1 cellular context compared by ENCODE assay signal in the genomic region with DNA sequence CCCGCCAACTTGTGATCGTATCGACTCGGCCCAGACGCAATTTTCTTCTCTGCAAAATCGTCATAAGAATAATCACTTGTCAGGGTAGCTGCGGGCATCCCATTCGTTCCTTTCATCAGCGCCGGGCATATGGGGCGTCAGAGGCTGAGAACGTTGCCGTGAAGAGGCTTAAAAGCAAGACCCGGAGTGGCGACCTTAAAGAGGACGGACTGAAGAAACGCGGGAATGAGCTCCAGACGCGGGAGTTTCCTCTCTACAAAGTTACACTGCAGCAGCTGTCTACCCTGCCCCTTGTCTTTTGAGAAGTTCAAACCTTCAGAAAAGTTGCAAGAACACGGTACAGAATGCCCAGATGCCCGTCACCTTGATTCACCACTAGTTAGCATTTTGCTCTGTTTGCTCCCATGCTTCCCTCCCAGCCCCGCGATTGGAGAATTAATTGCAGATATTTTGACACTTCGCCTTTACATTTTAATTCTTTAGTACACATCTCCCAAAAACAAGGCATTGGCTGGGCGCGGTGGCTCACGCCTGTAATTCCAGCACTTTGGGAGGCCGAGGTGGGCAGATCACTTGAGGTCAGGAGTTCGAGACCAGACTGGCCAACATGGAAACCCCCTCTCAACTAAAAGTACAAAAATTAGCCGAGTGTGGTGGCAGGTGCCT.
TF ChIP-seq lines count a peak whose summit lies in the region.

No MANE protein-coding gene starts in this region.

TF ChIP-seq in HepG2, 621 proteins besides CTCF, POLR2A, EP300 and RAD21:
- TF ChIP-seq NR2F2 (IDR thresholded peaks at IDR 0.05; ENCODE audit: borderline replicate concordance, low read depth) (no peak), SMAD1 (CRISPR knock-in tag; IDR thresholded peaks at IDR 0.05; ENCODE audit: borderline replicate concordance, low read depth) (no peak), GTF2F1 (IDR thresholded peaks at IDR 0.05; ENCODE audit: low read length) (no peak), ASH2L (IDR thresholded peaks at IDR 0.05; ENCODE audit: insufficient read length, low read depth, low read length) (peak; percentile 20), ETV5 (CRISPR knock-in tag; IDR thresholded peaks at IDR 0.05; ENCODE audit: borderline replicate concordance) (no peak), ONECUT2 (CRISPR knock-in tag; IDR thresholded peaks at IDR 0.05) (no peak), ATAD3A (CRISPR knock-in tag; IDR thresholded peaks at IDR 0.05) (no peak), CBX1 (IDR thresholded peaks at IDR 0.05; ENCODE audit: low read depth) (no peak), DR1 (CRISPR knock-in tag; IDR thresholded peaks at IDR 0.05) (no peak), ISX (CRISPR knock-in tag; conservative IDR thresholded peaks at IDR 0.05) (no peak), SKI (IDR thresholded peaks at IDR 0.05; ENCODE audit: partially characterized antibody) (no peak), PRMT3 (CRISPR knock-in tag; IDR thresholded peaks at IDR 0.05; ENCODE audit: borderline replicate concordance, low read depth) (no peak), BRCA1 (CRISPR knock-in tag; IDR thresholded peaks at IDR 0.05) (no peak), ZC3H4 (CRISPR knock-in tag; IDR thresholded peaks at IDR 0.05; ENCODE audit: borderline replicate concordance) (0 out of 2 replicates have a peak, but pooled peaks have one; percentile 5), ZNF180 (CRISPR knock-in tag; IDR thresholded peaks at IDR 0.05; ENCODE audit: borderline replicate concordance, low read depth) (no peak), TOPORS (CRISPR knock-in tag; IDR thresholded peaks at IDR 0.05) (no peak), ZNF468 (CRISPR knock-in tag; IDR thresholded peaks at IDR 0.05) (no peak), HDAC2 (CRISPR knock-in tag; IDR thresholded peaks at IDR 0.05) (no peak), ZNF138 (CRISPR knock-in tag; IDR thresholded peaks at IDR 0.05; ENCODE audit: low read depth) (no peak), SNAI1 (CRISPR knock-in tag; IDR thresholded peaks at IDR 0.05; ENCODE audit: borderline replicate concordance) (no peak), ZZZ3 (CRISPR knock-in tag; IDR thresholded peaks at IDR 0.05; ENCODE audit: borderline replicate concordance) (no peak), ARID2 (CRISPR knock-in tag; IDR thresholded peaks at IDR 0.05; ENCODE audit: borderline replicate concordance) (no peak), ISL2 (CRISPR knock-in tag; IDR thresholded peaks at IDR 0.05) (no peak), JUND (CRISPR knock-in tag; IDR thresholded peaks at IDR 0.05) (0 out of 2 replicates have a peak, but pooled peaks have one; percentile 0), XBP1 (CRISPR knock-in tag; IDR thresholded peaks at IDR 0.05) (no peak), ZFP41 (CRISPR knock-in tag; IDR thresholded peaks at IDR 0.05; ENCODE audit: borderline replicate concordance) (no peak), ZNF672 (CRISPR knock-in tag; IDR thresholded peaks at IDR 0.05) (no peak), ZFP82 (CRISPR knock-in tag; IDR thresholded peaks at IDR 0.05; ENCODE audit: borderline replicate concordance) (no peak), JUNB (CRISPR knock-in tag; IDR thresholded peaks at IDR 0.05; ENCODE audit: borderline replicate concordance) (no peak), MEIS2 (CRISPR knock-in tag; IDR thresholded peaks at IDR 0.05) (no peak), AGO1 (IDR thresholded peaks at IDR 0.05; ENCODE audit: low read depth, low read length, poor library complexity, severe bottlenecking) (no peak)
- TF ChIP-seq, protein P1, sequence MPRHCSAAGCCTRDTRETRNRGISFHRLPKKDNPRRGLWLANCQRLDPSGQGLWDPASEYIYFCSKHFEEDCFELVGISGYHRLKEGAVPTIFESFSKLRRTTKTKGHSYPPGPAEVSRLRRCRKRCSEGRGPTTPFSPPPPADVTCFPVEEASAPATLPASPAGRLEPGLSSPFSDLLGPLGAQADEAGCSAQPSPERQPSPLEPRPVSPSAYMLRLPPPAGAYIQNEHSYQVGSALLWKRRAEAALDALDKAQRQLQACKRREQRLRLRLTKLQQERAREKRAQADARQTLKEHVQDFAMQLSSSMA (CRISPR knock-in tag; IDR thresholded peaks at IDR 0.05): 0 out of 2 replicates have a peak, but pooled peaks have one; percentile 67
- TF ChIP-seq, protein P2, sequence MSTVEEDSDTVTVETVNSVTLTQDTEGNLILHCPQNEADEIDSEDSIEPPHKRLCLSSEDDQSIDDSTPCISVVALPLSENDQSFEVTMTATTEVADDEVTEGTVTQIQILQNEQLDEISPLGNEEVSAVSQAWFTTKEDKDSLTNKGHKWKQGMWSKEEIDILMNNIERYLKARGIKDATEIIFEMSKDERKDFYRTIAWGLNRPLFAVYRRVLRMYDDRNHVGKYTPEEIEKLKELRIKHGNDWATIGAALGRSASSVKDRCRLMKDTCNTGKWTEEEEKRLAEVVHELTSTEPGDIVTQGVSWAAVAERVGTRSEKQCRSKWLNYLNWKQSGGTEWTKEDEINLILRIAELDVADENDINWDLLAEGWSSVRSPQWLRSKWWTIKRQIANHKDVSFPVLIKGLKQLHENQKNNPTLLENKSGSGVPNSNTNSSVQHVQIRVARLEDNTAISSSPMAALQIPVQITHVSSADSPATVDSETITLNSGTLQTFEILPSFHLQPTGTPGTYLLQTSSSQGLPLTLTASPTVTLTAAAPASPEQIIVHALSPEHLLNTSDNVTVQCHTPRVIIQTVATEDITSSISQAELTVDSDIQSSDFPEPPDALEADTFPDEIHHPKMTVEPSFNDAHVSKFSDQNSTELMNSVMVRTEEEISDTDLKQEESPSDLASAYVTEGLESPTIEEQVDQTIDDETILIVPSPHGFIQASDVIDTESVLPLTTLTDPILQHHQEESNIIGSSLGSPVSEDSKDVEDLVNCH (CRISPR knock-in tag; IDR thresholded peaks at IDR 0.05): no peak
- TF ChIP-seq, protein P3, sequence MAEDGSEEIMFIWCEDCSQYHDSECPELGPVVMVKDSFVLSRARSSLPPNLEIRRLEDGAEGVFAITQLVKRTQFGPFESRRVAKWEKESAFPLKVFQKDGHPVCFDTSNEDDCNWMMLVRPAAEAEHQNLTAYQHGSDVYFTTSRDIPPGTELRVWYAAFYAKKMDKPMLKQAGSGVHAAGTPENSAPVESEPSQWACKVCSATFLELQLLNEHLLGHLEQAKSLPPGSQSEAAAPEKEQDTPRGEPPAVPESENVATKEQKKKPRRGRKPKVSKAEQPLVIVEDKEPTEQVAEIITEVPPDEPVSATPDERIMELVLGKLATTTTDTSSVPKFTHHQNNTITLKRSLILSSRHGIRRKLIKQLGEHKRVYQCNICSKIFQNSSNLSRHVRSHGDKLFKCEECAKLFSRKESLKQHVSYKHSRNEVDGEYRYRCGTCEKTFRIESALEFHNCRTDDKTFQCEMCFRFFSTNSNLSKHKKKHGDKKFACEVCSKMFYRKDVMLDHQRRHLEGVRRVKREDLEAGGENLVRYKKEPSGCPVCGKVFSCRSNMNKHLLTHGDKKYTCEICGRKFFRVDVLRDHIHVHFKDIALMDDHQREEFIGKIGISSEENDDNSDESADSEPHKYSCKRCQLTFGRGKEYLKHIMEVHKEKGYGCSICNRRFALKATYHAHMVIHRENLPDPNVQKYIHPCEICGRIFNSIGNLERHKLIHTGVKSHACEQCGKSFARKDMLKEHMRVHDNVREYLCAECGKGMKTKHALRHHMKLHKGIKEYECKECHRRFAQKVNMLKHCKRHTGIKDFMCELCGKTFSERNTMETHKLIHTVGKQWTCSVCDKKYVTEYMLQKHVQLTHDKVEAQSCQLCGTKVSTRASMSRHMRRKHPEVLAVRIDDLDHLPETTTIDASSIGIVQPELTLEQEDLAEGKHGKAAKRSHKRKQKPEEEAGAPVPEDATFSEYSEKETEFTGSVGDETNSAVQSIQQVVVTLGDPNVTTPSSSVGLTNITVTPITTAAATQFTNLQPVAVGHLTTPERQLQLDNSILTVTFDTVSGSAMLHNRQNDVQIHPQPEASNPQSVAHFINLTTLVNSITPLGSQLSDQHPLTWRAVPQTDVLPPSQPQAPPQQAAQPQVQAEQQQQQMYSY (CRISPR knock-in tag; IDR thresholded peaks at IDR 0.05): 0 out of 2 replicates have a peak, but pooled peaks have one; percentile 60
- TF ChIP-seq, protein P4, sequence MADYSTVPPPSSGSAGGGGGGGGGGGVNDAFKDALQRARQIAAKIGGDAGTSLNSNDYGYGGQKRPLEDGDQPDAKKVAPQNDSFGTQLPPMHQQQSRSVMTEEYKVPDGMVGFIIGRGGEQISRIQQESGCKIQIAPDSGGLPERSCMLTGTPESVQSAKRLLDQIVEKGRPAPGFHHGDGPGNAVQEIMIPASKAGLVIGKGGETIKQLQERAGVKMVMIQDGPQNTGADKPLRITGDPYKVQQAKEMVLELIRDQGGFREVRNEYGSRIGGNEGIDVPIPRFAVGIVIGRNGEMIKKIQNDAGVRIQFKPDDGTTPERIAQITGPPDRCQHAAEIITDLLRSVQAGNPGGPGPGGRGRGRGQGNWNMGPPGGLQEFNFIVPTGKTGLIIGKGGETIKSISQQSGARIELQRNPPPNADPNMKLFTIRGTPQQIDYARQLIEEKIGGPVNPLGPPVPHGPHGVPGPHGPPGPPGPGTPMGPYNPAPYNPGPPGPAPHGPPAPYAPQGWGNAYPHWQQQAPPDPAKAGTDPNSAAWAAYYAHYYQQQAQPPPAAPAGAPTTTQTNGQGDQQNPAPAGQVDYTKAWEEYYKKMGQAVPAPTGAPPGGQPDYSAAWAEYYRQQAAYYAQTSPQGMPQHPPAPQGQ (CRISPR knock-in tag; IDR thresholded peaks at IDR 0.05; ENCODE audit: borderline replicate concordance): 0 out of 2 replicates have a peak, but pooled peaks have one; percentile 6
- TF ChIP-seq, protein P5, sequence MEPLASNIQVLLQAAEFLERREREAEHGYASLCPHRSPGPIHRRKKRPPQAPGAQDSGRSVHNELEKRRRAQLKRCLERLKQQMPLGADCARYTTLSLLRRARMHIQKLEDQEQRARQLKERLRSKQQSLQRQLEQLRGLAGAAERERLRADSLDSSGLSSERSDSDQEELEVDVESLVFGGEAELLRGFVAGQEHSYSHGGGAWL (CRISPR knock-in tag; IDR thresholded peaks at IDR 0.05): 0 out of 2 replicates have a peak, but pooled peaks have one; percentile 11
